12 cellular contexts compared by ENCODE assay signal in the genomic region with DNA sequence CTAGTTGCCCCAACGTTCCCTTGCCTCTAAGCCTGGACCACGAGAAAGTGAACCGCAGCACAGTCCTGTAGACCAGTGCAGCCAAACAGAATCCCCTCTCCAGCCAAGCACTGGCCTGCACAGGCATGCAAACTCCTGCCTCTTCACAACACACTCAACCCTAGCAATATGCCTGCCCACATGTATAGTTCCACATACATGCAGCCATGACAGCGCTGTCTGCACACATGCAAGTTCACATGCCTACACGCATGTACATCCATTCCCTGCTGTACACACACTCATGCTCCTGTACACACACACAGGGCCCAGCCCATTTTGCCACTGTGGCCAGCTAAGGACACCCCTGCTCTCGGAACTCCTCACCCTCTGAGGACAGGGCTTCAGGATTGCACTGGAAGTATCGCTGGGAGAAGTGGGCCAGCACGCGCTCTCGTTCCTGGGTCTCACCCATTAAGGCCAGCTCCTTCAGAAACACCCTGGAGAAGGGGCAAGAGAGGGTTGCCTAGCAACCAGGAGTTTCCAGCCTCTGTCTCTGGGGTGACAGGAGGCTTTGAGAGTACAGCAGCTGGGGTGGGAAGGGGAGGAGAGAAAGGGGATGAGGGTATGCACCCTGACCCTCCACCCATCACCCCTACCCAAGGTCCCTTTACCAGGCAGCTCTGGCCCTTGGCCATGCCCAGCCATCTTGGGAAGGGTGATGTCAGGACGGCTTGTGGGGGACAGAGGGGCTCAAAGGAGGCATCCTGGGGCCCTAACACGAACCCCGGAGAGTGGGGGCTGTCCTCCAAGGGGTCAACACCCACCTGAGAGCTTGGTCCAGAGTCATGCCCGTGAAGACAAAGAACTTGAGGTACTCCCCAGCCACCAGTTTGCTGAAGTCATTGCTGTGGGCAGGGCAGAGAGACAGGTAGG. TPM values are rescaled to one million over a fixed set of nuclear protein-coding genes. Genes with fewer than 3 reads are reported as not detected.
DNase-seq lines count a peak whose midpoint lies in the region; ATAC-seq, FAIRE-seq and TF ChIP-seq lines count a peak whose summit lies in the region.
"Had no signal": no experiment of that assay in that cellular context is flagged by ENCODE, and none has a peak within 500 bp of the region (broad histone marks: within the 10 kb centered on the region; RNA-seq: fewer than 3 reads in every experiment).

No MANE protein-coding gene starts in this region.

- no peak overlapping the region for H3K4me2 ChIP-seq in SK-N-SH

- no peaks in the 10 kb centered on the region for H3F3A ChIP-seq in SK-N-SH (replicated peaks; ENCODE audit: insufficient read depth)

- peaks cover 47% of the 10 kb centered on the region for H3K4me1 Mint-ChIP-seq in activated naive CD4-positive, alpha-beta T cell treated with anti-CD3 and anti-CD28 coated beads, Interleukin-2, amount 50 U/mL, for 24 hours
- peaks cover 27 to 42% (median 35%) of the 10 kb centered on the region in 3 donors for H3K4me1 Mint-ChIP-seq in naive B cell

- peak overlapping the region; percentile 71 for H3K4me3 Mint-ChIP-seq in activated naive CD4-positive, alpha-beta T cell treated with anti-CD3 and anti-CD28 coated beads, Interleukin-2, amount 50 U/mL, for 24 hours
- peak overlapping the region; percentile 8 to 79 (median 66) for H3K4me3 Mint-ChIP-seq in naive B cell

- no peaks in the 10 kb centered on the region for H4K20me1 ChIP-seq in SK-N-SH (ENCODE audit: insufficient read depth)

- DNase-seq in activated naive CD4-positive, alpha-beta T cell treated with anti-CD3 and anti-CD28 coated beads, Interleukin-2, amount 50 U/mL, for 72 hours (ENCODE audit: low spot score in 2 of 2): no peak
- DNase-seq in naive B cell (no peak), RCC 7860 (ENCODE audit: low spot score) (no peak), SK-N-SH (no peak), mucosa of descending colon (no peak)
- DNase-seq: colonic mucosa, GF-D8 had no signal

- 86% methylated on average over 12 of the region's 14 CpGs for WGBS in SK-N-SH (ENCODE audit: low lambda C conversion rate)

- H3K27me3 ChIP-seq in SK-N-SH (ENCODE audit: insufficient read depth): no peaks in the 10 kb centered on the region

- no peaks in the 10 kb centered on the region for H3K36me3 ChIP-seq in SK-N-SH (replicated peaks in 1 of 2; ENCODE audit: control insufficient read depth in 1 of 2, insufficient read depth in 2 of 2, low read length in 1 of 2)
- no peaks in the 10 kb centered on the region for H3K36me3 ChIP-seq in mucosa of descending colon (ENCODE audit: low read depth)
- H3K36me3 ChIP-seq: BLaER1, colonic mucosa had no signal

- no peak overlapping the region for H3K4me3 ChIP-seq in SK-N-SH (ENCODE audit: low read depth in 2 of 2, low read length in 1 of 2)
- H3K4me3 ChIP-seq in mucosa of descending colon: no peak overlapping the region
- H3K4me3 ChIP-seq: BLaER1 had no signal

- H2AFZ ChIP-seq in SK-N-SH (ENCODE audit: low read depth): no peak overlapping the region

- CTCF ChIA-PET in SK-N-SH (lab: Yijun Ruan, JAX): interaction anchor here (1.1 to 18.3 kb wide), 4 partner anchors 10 to 182 kb away, joined by 3 to 359 read pairs (median 24); a partner anchor contains a TSS

- peaks cover 0 to 31% of the 10 kb centered on the region in 2 experiments; a peak in 2 of 4 replicates for H3K4me1 ChIP-seq in SK-N-SH (ENCODE audit: control insufficient read depth in 1 of 2, insufficient read depth in 2 of 2, low read depth in 1 of 2, low read length in 1 of 2)
- H3K4me1 ChIP-seq in mucosa of descending colon (ENCODE audit: low read depth): peaks cover 8% of the 10 kb centered on the region
- H3K4me1 ChIP-seq: colonic mucosa had no signal

- no peak for TF ChIP-seq RAD21 in SK-N-SH (IDR thresholded peaks at IDR 0.05; ENCODE audit: low read length)

- TF ChIP-seq EP300 in SK-N-SH (IDR thresholded peaks at IDR 0.05; ENCODE audit: borderline replicate concordance in 1 of 2, low read depth in 1 of 2, low read length in 1 of 2): no peak

- H3K27ac Mint-ChIP-seq in activated naive CD4-positive, alpha-beta T cell treated with anti-CD3 and anti-CD28 coated beads, Interleukin-2, amount 50 U/mL, for 24 hours: peak overlapping the region; percentile 42
- no peak overlapping the region for H3K27ac Mint-ChIP-seq in activated naive CD4-positive, alpha-beta T cell treated with anti-CD3 and anti-CD28 coated beads, Interleukin-2, amount 50 U/mL, for 72 hours
- peak overlapping the region in 3 of 6 donors; percentile 47 to 88 (median 49) for H3K27ac Mint-ChIP-seq in naive B cell

- TF ChIP-seq CTCF in SK-N-SH (IDR thresholded peaks at IDR 0.05) (no peak), mucosa of descending colon (IDR thresholded peaks at IDR 0.05) (no peak)

- POLR2A ChIA-PET in SK-N-SH (lab: Yijun Ruan, JAX): no interaction called here

- H3K9me2 ChIP-seq in SK-N-SH: no peaks in the 10 kb centered on the region

- no peak for ATAC-seq in activated naive CD4-positive, alpha-beta T cell treated with anti-CD3 and anti-CD28 coated beads, Interleukin-2, amount 50 U/mL, for 72 hours
- ATAC-seq in naive B cell (ENCODE audit: low read depth in 2 of 2) (no peak), HG03571 (IDR thresholded peaks at IDR 0.05; ENCODE audit: unreplicated experiment) (no peak), mucosa of descending colon (no peak)

- no peak overlapping the region for H3K9ac ChIP-seq in SK-N-SH
- H3K9ac ChIP-seq: BLaER1 had no signal

- intact Hi-C loops in mucosa of descending colon (cut with DNase I, micrococcal nuclease): no loop called here

- peaks cover 7% of the 10 kb centered on the region for H3K27me3 Mint-ChIP-seq in activated naive CD4-positive, alpha-beta T cell treated with anti-CD3 and anti-CD28 coated beads, Interleukin-2, amount 50 U/mL, for 24 hours
- H3K27me3 Mint-ChIP-seq in naive B cell: peaks cover 56 to 89% (median 74%) of the 10 kb centered on the region in 3 donors

- no peak for FAIRE-seq in RCC 7860 (lab: Jason Lieb, UNC)
- FAIRE-seq: islet of Langerhans had no signal

- H3K9me3 Mint-ChIP-seq in activated naive CD4-positive, alpha-beta T cell treated with anti-CD3 and anti-CD28 coated beads, Interleukin-2, amount 50 U/mL, for 24 hours: no peaks in the 10 kb centered on the region
- no peaks in the 10 kb centered on the region for H3K9me3 Mint-ChIP-seq in activated naive CD4-positive, alpha-beta T cell treated with anti-CD3 and anti-CD28 coated beads, Interleukin-2, amount 50 U/mL, for 72 hours
- H3K9me3 Mint-ChIP-seq in naive B cell: peaks cover 0 to 2% (median 0%) of the 10 kb centered on the region in 7 donors

- H3K27ac ChIP-seq in angular gyrus (ENCODE audit: low read depth, low read length) (peak overlapping the region; percentile 49), SK-N-SH (ENCODE audit: low read depth in 2 of 2, low read length in 1 of 2) (no peak overlapping the region)
- H3K27ac ChIP-seq: BLaER1, colonic mucosa had no signal

- no peaks in the 10 kb centered on the region for H3K36me3 Mint-ChIP-seq in activated naive CD4-positive, alpha-beta T cell treated with anti-CD3 and anti-CD28 coated beads, Interleukin-2, amount 50 U/mL, for 24 hours
- H3K36me3 Mint-ChIP-seq in activated naive CD4-positive, alpha-beta T cell treated with anti-CD3 and anti-CD28 coated beads, Interleukin-2, amount 50 U/mL, for 72 hours: no peaks in the 10 kb centered on the region
- peaks cover 0 to 21% of the 10 kb centered on the region in 2 donors for H3K36me3 Mint-ChIP-seq in naive B cell

- no peaks in the 10 kb centered on the region for H3K9me3 ChIP-seq in SK-N-SH
- no peaks in the 10 kb centered on the region for H3K9me3 ChIP-seq in mucosa of descending colon
- H3K9me3 ChIP-seq: BLaER1, colonic mucosa had no signal

- H3K79me2 ChIP-seq in SK-N-SH (ENCODE audit: insufficient read depth): no peaks in the 10 kb centered on the region

TF ChIP-seq in SK-N-SH, 30 proteins besides CTCF, POLR2A, EP300 and RAD21 (continues in another document):
- TF ChIP-seq ELF1 (IDR thresholded peaks at IDR 0.05): no peak

RNA-seq across cellular contexts. Expression of a gene that starts 7.0 kb away (rescaled TPM):
- total RNA-seq in activated naive CD4-positive, alpha-beta T cell treated with anti-CD3 and anti-CD28 coated beads, Interleukin-2, amount 50 U/mL, for 72 hours: 10 to 100 TPM in 1 of 2 donors, 1 to 10 TPM in 1; 8.7 to 13.3 TPM
- polyA plus RNA-seq in naive B cell (ENCODE audit: low read depth in 6 of 6) (1 to 10 TPM in 4 of 6 donors, under 1 TPM in 2; 0.66 to 2.3 (median 1.5) TPM), SK-N-SH (2012; rRNA removed) (0.97 and 0.99 TPM in 2 replicates)
- 0.45 and 1.0 TPM in 2 replicates for polyA plus RNA-seq in SK-N-SH (2012; cell fraction: cytosol; rRNA removed)
- 2.1 and 3.1 TPM in 2 replicates for polyA plus RNA-seq in SK-N-SH (2012; cell fraction: nucleus; rRNA removed)
- 100 to 1,000 TPM in 1 of 3 donors, 10 to 100 TPM in 1, 1 to 10 TPM in 1; 8.2 to 228 (median 11.4) TPM for total RNA-seq in mucosa of descending colon

RNA-seq across cellular contexts. Expression of a gene that starts 9.0 kb away (rescaled TPM):
- total RNA-seq in activated naive CD4-positive, alpha-beta T cell treated with anti-CD3 and anti-CD28 coated beads, Interleukin-2, amount 50 U/mL, for 72 hours: 10 to 100 TPM; 12.9 to 27.4 TPM
- polyA plus RNA-seq in naive B cell (ENCODE audit: low read depth in 6 of 6) (10 to 100 TPM; 15.9 to 24.9 (median 20.9) TPM), SK-N-SH (2012; rRNA removed) (11.7 and 17.2 TPM in 2 replicates)
- polyA plus RNA-seq in SK-N-SH (2012; cell fraction: cytosol; rRNA removed): 6.0 and 10.9 TPM in 2 replicates
- 38.1 and 88.2 TPM in 2 replicates for polyA plus RNA-seq in SK-N-SH (2012; cell fraction: nucleus; rRNA removed)
- 10 to 100 TPM; 18.3 to 27.7 (median 20.5) TPM for total RNA-seq in mucosa of descending colon

RNA-seq across cellular contexts. Expression of a gene that starts 16.1 kb away (rescaled TPM):
- total RNA-seq in activated naive CD4-positive, alpha-beta T cell treated with anti-CD3 and anti-CD28 coated beads, Interleukin-2, amount 50 U/mL, for 72 hours: 100 to 1,000 TPM; 213 to 251 TPM
- polyA plus RNA-seq in naive B cell (ENCODE audit: low read depth in 6 of 6) (10 to 100 TPM; 24.2 to 49.4 (median 34.7) TPM), SK-N-SH (2012; rRNA removed) (20.6 and 26.6 TPM in 2 replicates)
- 9.9 and 14.1 TPM in 2 replicates for polyA plus RNA-seq in SK-N-SH (2012; cell fraction: cytosol; rRNA removed)
- 66.4 and 78.0 TPM in 2 replicates for polyA plus RNA-seq in SK-N-SH (2012; cell fraction: nucleus; rRNA removed)
- total RNA-seq in mucosa of descending colon: 10 to 100 TPM; 26.9 to 72.2 (median 29.0) TPM

RNA-seq across cellular contexts. Expression of a gene that starts 20.8 kb away (rescaled TPM):
- total RNA-seq in activated naive CD4-positive, alpha-beta T cell treated with anti-CD3 and anti-CD28 coated beads, Interleukin-2, amount 50 U/mL, for 72 hours: 10 to 100 TPM; 38.7 to 73.9 TPM
- 10 to 100 TPM; 50.3 to 82.3 (median 59.4) TPM for polyA plus RNA-seq in naive B cell (ENCODE audit: low read depth in 6 of 6)
- polyA plus RNA-seq in SK-N-SH (2012; rRNA removed): 130 and 162 TPM in 2 replicates
- polyA plus RNA-seq in SK-N-SH (2012; cell fraction: cytosol; rRNA removed): 95.1 and 125 TPM in 2 replicates
- polyA plus RNA-seq in SK-N-SH (2012; cell fraction: nucleus; rRNA removed): 224 and 316 TPM in 2 replicates
- 10 to 100 TPM; 26.6 to 51.9 (median 29.2) TPM for total RNA-seq in mucosa of descending colon

RNA-seq across cellular contexts. Expression of a gene that starts 39.7 kb away (rescaled TPM):
- under 1 TPM in 1 of 2 donors, not detected in 1; 0.30 TPM for total RNA-seq in activated naive CD4-positive, alpha-beta T cell treated with anti-CD3 and anti-CD28 coated beads, Interleukin-2, amount 50 U/mL, for 72 hours
- 1 to 10 TPM in 3 of 6 donors, under 1 TPM in 3; 0.29 to 1.9 (median 0.99) TPM for polyA plus RNA-seq in naive B cell (ENCODE audit: low read depth in 6 of 6)
- 0.05 and 0.07 TPM in 2 replicates for polyA plus RNA-seq in SK-N-SH (2012; rRNA removed)
- polyA plus RNA-seq in SK-N-SH (2012; cell fraction: cytosol; rRNA removed): 0.03 and 0.07 TPM in 2 replicates
- 0.08 and 0.19 TPM in 2 replicates for polyA plus RNA-seq in SK-N-SH (2012; cell fraction: nucleus; rRNA removed)
- 1 to 10 TPM in 2 of 3 donors, under 1 TPM in 1; 0.41 to 2.3 (median 2.0) TPM for total RNA-seq in mucosa of descending colon
